Comparison of ENCODE assay signal across 9 cellular contexts in the genomic region with DNA sequence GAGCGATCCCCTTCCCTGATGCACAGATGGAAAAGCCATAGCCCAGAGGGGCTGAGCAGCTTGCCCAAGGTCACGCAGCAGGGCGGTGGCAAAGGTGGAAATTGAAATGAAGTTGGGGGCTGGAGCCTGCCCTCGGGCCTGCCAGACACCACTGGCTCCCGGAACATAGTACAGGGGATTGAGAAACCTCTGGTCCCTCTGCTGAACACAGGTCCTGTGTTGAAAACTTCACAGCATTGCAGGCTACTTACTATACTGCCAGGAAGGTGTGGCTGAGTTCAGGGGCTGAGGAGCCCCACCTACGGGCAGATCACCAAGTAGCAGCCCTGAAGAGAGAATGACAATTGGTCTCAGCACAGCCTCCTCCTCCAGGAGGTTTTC.
DNase-seq lines count a peak whose midpoint lies in the region; ATAC-seq and TF ChIP-seq lines count a peak whose summit lies in the region.
"Had no signal": no experiment of that assay in that cellular context is flagged by ENCODE, and none has a peak within 500 bp of the region (broad histone marks: within the 10 kb centered on the region; RNA-seq: fewer than 3 reads in every experiment).

No MANE protein-coding gene starts in this region.

- H3K4me3 Mint-ChIP-seq in Caco-2 (ENCODE audit: unreplicated experiment) (no peak overlapping the region), brain (peak overlapping the region in 1 of 5 experiments; percentile 24)
- no peak overlapping the region for H3K4me3 Mint-ChIP-seq in activated T-cell treated with anti-CD3 and anti-CD28 coated beads, Interleukin-2, amount 50 U/mL, for 72 hours

- DNase-seq in Caco-2 = peak in 1 of 2 experiments; percentile 44
- peak; percentile 32 for DNase-seq in HuH-7 (ENCODE audit: low spot score)
- no peak for DNase-seq in left lung
- DNase-seq in GDM1 (lab: John Stamatoyannopoulos, UW) = no peak
- DNase-seq in activated T-cell treated with anti-CD3 and anti-CD28 coated beads, Interleukin-2, amount 50 U/mL, for 72 hours = no peak
- no peak for DNase-seq in activated CD4-positive, alpha-beta T cell treated with anti-CD3 and anti-CD28 coated beads, Interleukin-2, amount 50 U/mL, for 48 hours
- DNase-seq: activated CD4-positive, alpha-beta T cell treated with anti-CD3 and anti-CD28 coated beads for 1 hour had no signal

- H3K36me3 ChIP-seq in Caco-2 (ENCODE audit: control insufficient read depth, insufficient read depth, low read length) (no peaks in the 10 kb centered on the region), left lung (no peaks in the 10 kb centered on the region)

- H3K4me3 ChIP-seq in Caco-2 (ENCODE audit: low read depth, low read length) = no peak overlapping the region
- no peak overlapping the region for H3K4me3 ChIP-seq in left lung

- H3K4me1 ChIP-seq in Caco-2 (peaks cover 5% of the 10 kb centered on the region; the same call in 1 of the 2 replicates), left lung (no peaks in the 10 kb centered on the region)

- ATAC-seq in left lung (peak; percentile 33), GM18517 (IDR thresholded peaks at IDR 0.05; ENCODE audit: unreplicated experiment) (no peak)
- no peak for ATAC-seq in activated T-cell treated with anti-CD3 and anti-CD28 coated beads, Interleukin-2, amount 50 U/mL, for 72 hours (replicated peaks in 1 of 2)

- no peak overlapping the region for H3K27ac ChIP-seq in left lung

- H3K9me3 Mint-ChIP-seq in Caco-2 (ENCODE audit: unreplicated experiment) (peaks cover 11% of the 10 kb centered on the region), brain (peaks cover 0 to 24% (median 17%) of the 10 kb centered on the region in 5 experiments)
- peaks cover 0 to 2% of the 10 kb centered on the region in 2 donors for H3K9me3 Mint-ChIP-seq in activated T-cell treated with anti-CD3 and anti-CD28 coated beads, Interleukin-2, amount 50 U/mL, for 72 hours

- H3K27ac Mint-ChIP-seq in Caco-2 (ENCODE audit: unreplicated experiment) = no peak overlapping the region
- H3K27ac Mint-ChIP-seq in brain = peak overlapping the region in 3 of 5 experiments; percentile 34 to 93 (median 91)
- H3K27ac Mint-ChIP-seq in activated T-cell treated with anti-CD3 and anti-CD28 coated beads, Interleukin-2, amount 50 U/mL, for 72 hours = no peak overlapping the region

- intact Hi-C loops in Caco-2 (cut with micrococcal nuclease; ENCODE audit: unreplicated experiment) (loop anchor here (1.0 kb wide), 1 partner anchor 560 kb away; no protein-coding TSS in a partner anchor), left lung (cut with DNase I) (no loop called here)

- CTCF ChIA-PET in Caco-2 (lab: Charles Lee) = no interaction called here

- H3K9me3 ChIP-seq in Caco-2 (no peaks in the 10 kb centered on the region), left lung (no peaks in the 10 kb centered on the region)

- TF ChIP-seq CTCF in Caco-2 (IDR thresholded peaks at IDR 0.05; ENCODE audit: insufficient read depth in 1 of 2, low read depth in 1 of 2, low read length in 1 of 2, severe bottlenecking in 1 of 2, unreplicated experiment in 1 of 2) (peak; percentile 25 to 44), brain (conservative IDR thresholded peaks at IDR 0.05) (peak; percentile 35 to 55), left lung (IDR thresholded peaks at IDR 0.05) (no peak)

- H3K27me3 ChIP-seq in Caco-2 (replicated peaks; ENCODE audit: control insufficient read depth, insufficient read depth, low read length) (no peaks in the 10 kb centered on the region), left lung (no peaks in the 10 kb centered on the region)

- H3K4me1 Mint-ChIP-seq in Caco-2 (ENCODE audit: low read depth, unreplicated experiment) (peaks cover 8% of the 10 kb centered on the region), brain (peaks cover 34% of the 10 kb centered on the region)
- no peaks in the 10 kb centered on the region for H3K4me1 Mint-ChIP-seq in activated T-cell treated with anti-CD3 and anti-CD28 coated beads, Interleukin-2, amount 50 U/mL, for 72 hours (ENCODE audit: low read depth)

- no peaks in the 10 kb centered on the region for H3K36me3 Mint-ChIP-seq in Caco-2 (ENCODE audit: insufficient read depth, unreplicated experiment)
- H3K36me3 Mint-ChIP-seq in brain = peaks cover 22% of the 10 kb centered on the region
- no peaks in the 10 kb centered on the region for H3K36me3 Mint-ChIP-seq in activated T-cell treated with anti-CD3 and anti-CD28 coated beads, Interleukin-2, amount 50 U/mL, for 72 hours (ENCODE audit: insufficient read depth in 2 of 2)

- BruUV-seq in Caco-2 (replicated peaks; lab: Mats Ljungman, UMichigan) = no TSS peak

- POLR2A ChIA-PET in Caco-2 (lab: Charles Lee) = no interaction called here

- no peaks in the 10 kb centered on the region for H3K27me3 Mint-ChIP-seq in Caco-2 (ENCODE audit: insufficient read depth, unreplicated experiment)
- no peaks in the 10 kb centered on the region for H3K27me3 Mint-ChIP-seq in brain
- peaks cover 17% of the 10 kb centered on the region for H3K27me3 Mint-ChIP-seq in activated T-cell treated with anti-CD3 and anti-CD28 coated beads, Interleukin-2, amount 50 U/mL, for 72 hours (ENCODE audit: low read depth)

Comparison
In these comparisons a context has a peak if more than half of its experiments do, and no peak if none do; other contexts are left out.
1. H3K27ac Mint-ChIP-seq: peak in brain (3 of 5); none in Caco-2 (single experiment) and activated T-cell treated with anti-CD3 and anti-CD28 coated beads, Interleukin-2, amount 50 U/mL, for 72 hours (single experiment).
2. CTCF ChIP-seq: peak in Caco-2 (2 of 2) and brain (2 of 2); none in left lung (0 of 2).